ENCODE assay signal across 1 cellular context in the genomic region with DNA sequence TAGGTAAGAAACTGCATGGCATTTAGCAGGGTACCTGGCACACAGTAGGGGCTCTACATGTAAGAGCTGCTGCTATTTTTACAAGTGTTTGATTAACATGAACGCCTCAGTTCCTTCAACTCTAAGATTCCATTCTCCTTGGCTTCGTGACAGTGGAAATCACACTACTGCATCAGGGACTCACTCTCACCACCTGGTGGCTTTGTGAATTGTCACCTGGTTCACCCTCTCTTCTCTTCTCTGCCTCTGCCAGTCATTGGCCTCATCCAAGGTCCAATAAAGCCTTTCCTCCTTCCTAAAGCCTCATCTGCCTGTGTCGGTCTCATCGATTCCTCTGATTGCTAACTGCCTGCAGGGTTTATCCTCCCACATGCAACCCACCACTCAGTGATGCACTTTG.
TF ChIP-seq lines count a peak whose summit lies in the region.

No MANE protein-coding gene starts in this region.

TF ChIP-seq in GM12878, 131 proteins besides CTCF, POLR2A, EP300 and RAD21 (continued from another document):
- TF ChIP-seq, protein P1, sequence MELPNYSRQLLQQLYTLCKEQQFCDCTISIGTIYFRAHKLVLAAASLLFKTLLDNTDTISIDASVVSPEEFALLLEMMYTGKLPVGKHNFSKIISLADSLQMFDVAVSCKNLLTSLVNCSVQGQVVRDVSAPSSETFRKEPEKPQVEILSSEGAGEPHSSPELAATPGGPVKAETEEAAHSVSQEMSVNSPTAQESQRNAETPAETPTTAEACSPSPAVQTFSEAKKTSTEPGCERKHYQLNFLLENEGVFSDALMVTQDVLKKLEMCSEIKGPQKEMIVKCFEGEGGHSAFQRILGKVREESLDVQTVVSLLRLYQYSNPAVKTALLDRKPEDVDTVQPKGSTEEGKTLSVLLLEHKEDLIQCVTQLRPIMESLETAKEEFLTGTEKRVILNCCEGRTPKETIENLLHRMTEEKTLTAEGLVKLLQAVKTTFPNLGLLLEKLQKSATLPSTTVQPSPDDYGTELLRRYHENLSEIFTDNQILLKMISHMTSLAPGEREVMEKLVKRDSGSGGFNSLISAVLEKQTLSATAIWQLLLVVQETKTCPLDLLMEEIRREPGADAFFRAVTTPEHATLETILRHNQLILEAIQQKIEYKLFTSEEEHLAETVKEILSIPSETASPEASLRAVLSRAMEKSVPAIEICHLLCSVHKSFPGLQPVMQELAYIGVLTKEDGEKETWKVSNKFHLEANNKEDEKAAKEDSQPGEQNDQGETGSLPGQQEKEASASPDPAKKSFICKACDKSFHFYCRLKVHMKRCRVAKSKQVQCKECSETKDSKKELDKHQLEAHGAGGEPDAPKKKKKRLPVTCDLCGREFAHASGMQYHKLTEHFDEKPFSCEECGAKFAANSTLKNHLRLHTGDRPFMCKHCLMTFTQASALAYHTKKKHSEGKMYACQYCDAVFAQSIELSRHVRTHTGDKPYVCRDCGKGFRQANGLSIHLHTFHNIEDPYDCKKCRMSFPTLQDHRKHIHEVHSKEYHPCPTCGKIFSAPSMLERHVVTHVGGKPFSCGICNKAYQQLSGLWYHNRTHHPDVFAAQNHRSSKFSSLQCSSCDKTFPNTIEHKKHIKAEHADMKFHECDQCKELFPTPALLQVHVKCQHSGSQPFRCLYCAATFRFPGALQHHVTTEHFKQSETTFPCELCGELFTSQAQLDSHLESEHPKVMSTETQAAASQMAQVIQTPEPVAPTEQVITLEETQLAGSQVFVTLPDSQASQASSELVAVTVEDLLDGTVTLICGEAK (IDR thresholded peaks at IDR 0.05; ENCODE audit: borderline replicate concordance): no peak
TF ChIP-seq in GM12878: peak in this region for 0.
